ENCODE assay signal across 27 cellular contexts in the genomic region with DNA sequence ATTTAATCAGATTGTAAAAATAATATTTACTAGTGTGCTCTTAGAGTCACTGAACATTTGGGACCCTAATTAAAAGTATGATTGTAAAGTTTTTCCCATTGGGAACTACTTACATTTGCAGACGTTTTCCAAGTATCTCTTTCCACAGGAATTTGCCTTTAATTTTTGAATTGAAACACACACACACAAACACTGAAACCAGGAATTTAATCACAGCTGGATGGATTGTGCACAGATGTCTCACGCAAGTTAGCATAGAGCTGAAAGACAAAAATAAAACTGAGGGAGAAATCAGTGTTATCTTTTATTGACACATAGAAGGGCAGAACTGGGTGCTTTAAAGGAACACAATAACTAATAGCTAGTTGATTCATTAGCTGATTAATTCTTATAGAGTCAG.
"Had no signal": no experiment of that assay in that cellular context is flagged by ENCODE, and none has a peak within 500 bp of the region (broad histone marks: within the 10 kb centered on the region; RNA-seq: fewer than 3 reads in every experiment).

No MANE protein-coding gene starts in this region.

- H3K27ac ChIP-seq: ascending aorta, cardiac muscle cell, Peyer's patch, RWPE1 had no signal

- H3K27me3 ChIP-seq: ascending aorta, cardiac muscle cell, Peyer's patch had no signal

- H3K9me3 Mint-ChIP-seq: activated CD4-positive, alpha-beta T cell treated with anti-CD3 and anti-CD28 coated beads, Interleukin-2, amount 10 ng/mL, durations not matched to agents 7 days and 5 days; activated naive CD8-positive, alpha-beta T cell treated with anti-CD3 and anti-CD28 coated beads, Interleukin-2, amount 10 ng/mL, durations not matched to agents 7 days and 5 days; activated T-cell treated with anti-CD3 and anti-CD28 coated beads, Interleukin-2, amount 50 U/mL, for 24 hours; activated T-helper 2 cell treated with anti-CD3 and anti-CD28 coated beads, Interferon-gamma antibody, Interleukin-2, Interleukin-4, amounts not matched to agents 10 μg/mL and 5 μg/mL and 100 μg/mL, durations not matched to agents 14 hours and 24 hours and 36 hours had no signal

- H3K4me1 Mint-ChIP-seq: activated CD4-positive, alpha-beta T cell treated with anti-CD3 and anti-CD28 coated beads for 36 hours; activated CD4-positive, alpha-beta T cell treated with anti-CD3 and anti-CD28 coated beads, Interleukin-2, amount 10 ng/mL, durations not matched to agents 7 days and 5 days; activated naive CD4-positive, alpha-beta T cell treated with anti-CD3 and anti-CD28 coated beads, Interleukin-2, amount 50 U/mL, for 24 hours; activated naive CD8-positive, alpha-beta T cell treated with anti-CD3 and anti-CD28 coated beads, Interleukin-2, amount 10 ng/mL, durations not matched to agents 7 days and 5 days; central memory CD8-positive, alpha-beta T cell had no signal

- H3K36me3 Mint-ChIP-seq: activated naive CD4-positive, alpha-beta T cell treated with anti-CD3 and anti-CD28 coated beads, Interleukin-2, amount 50 U/mL, for 24 hours; activated naive CD8-positive, alpha-beta T cell treated with anti-CD3 and anti-CD28 coated beads, Interleukin-2, amount 10 ng/mL, durations not matched to agents 7 days and 5 days had no signal

- H3K4me3 ChIP-seq: ascending aorta, cardiac muscle cell, Peyer's patch had no signal

- H3K36me3 ChIP-seq: ascending aorta, cardiac muscle cell, Peyer's patch had no signal

- H3K4me3 Mint-ChIP-seq: activated CD4-positive, alpha-beta T cell treated with anti-CD3 and anti-CD28 coated beads for 36 hours; activated CD4-positive, alpha-beta T cell treated with anti-CD3 and anti-CD28 coated beads, Interleukin-2, amount 10 ng/mL, durations not matched to agents 7 days and 5 days; activated CD8-positive, alpha-beta T cell treated with anti-CD3 and anti-CD28 coated beads, Interleukin-2, amount 10 ng/mL, durations not matched to agents 7 days and 5 days; activated naive CD4-positive, alpha-beta T cell treated with anti-CD3 and anti-CD28 coated beads, Interleukin-2, amount 50 U/mL, for 24 hours; activated naive CD8-positive, alpha-beta T cell treated with anti-CD3 and anti-CD28 coated beads, Interleukin-2, amount 10 ng/mL, durations not matched to agents 7 days and 5 days; activated T-cell treated with anti-CD3 and anti-CD28 coated beads, Interleukin-2, amount 50 U/mL, for 24 hours; central memory CD8-positive, alpha-beta T cell; WTC11 had no signal

- H3K27me3 Mint-ChIP-seq: activated CD4-positive, alpha-beta T cell treated with anti-CD3 and anti-CD28 coated beads for 36 hours; activated CD4-positive, alpha-beta T cell treated with anti-CD3 and anti-CD28 coated beads, Interleukin-2, amount 10 ng/mL, durations not matched to agents 7 days and 5 days; activated naive CD8-positive, alpha-beta T cell treated with anti-CD3 and anti-CD28 coated beads, Interleukin-2, amount 10 ng/mL, durations not matched to agents 7 days and 5 days; activated T-cell treated with anti-CD3 and anti-CD28 coated beads, Interleukin-2, amount 50 U/mL, for 24 hours; central memory CD8-positive, alpha-beta T cell had no signal

- H3K9me3 ChIP-seq: ascending aorta, Peyer's patch had no signal

- H3K27ac Mint-ChIP-seq: activated CD4-positive, alpha-beta T cell treated with anti-CD3 and anti-CD28 coated beads for 36 hours; activated CD4-positive, alpha-beta T cell treated with anti-CD3 and anti-CD28 coated beads, Interleukin-2, amount 10 ng/mL, durations not matched to agents 7 days and 5 days; activated CD8-positive, alpha-beta T cell treated with anti-CD3 and anti-CD28 coated beads, Interleukin-2, amount 10 ng/mL, durations not matched to agents 7 days and 5 days; activated naive CD4-positive, alpha-beta T cell treated with anti-CD3 and anti-CD28 coated beads, Interleukin-2, amount 50 U/mL, for 24 hours; activated naive CD8-positive, alpha-beta T cell treated with anti-CD3 and anti-CD28 coated beads, Interleukin-2, amount 10 ng/mL, durations not matched to agents 7 days and 5 days; activated T-cell treated with anti-CD3 and anti-CD28 coated beads, Interleukin-2, amount 50 U/mL, for 24 hours; activated T-helper 2 cell treated with anti-CD3 and anti-CD28 coated beads, Interferon-gamma antibody, Interleukin-2, Interleukin-4, amounts not matched to agents 10 μg/mL and 5 μg/mL and 100 μg/mL, durations not matched to agents 14 hours and 24 hours and 36 hours; WTC11 had no signal

- DNase-seq: activated CD4-positive, alpha-beta T cell treated with anti-CD3 and anti-CD28 coated beads for 36 hours; activated CD4-positive, alpha-beta T cell treated with anti-CD3 and anti-CD28 coated beads, Interleukin-2, amount 10 ng/mL, durations not matched to agents 7 days and 5 days; activated CD4-positive, alpha-beta T cell treated with anti-CD3 and anti-CD28 coated beads, Interleukin-2, amount 50 U/mL, for 48 hours; activated CD8-positive, alpha-beta T cell treated with anti-CD3 and anti-CD28 coated beads, Interleukin-2, amount 10 ng/mL, durations not matched to agents 7 days and 5 days; activated gamma-delta T cell; activated naive CD4-positive, alpha-beta T cell treated with Interleukin-2 at 50 U/mL for 16 hours; activated naive CD8-positive, alpha-beta T cell treated with anti-CD3 and anti-CD28 coated beads, Interleukin-2, amount 10 ng/mL, durations not matched to agents 7 days and 5 days; activated T-cell treated with anti-CD3 and anti-CD28 coated beads, Interleukin-2, amount 50 U/mL, for 24 hours; amygdala; Karpas-422; KBM-7; NCI-H1105; NCI-H1417 treated with DMSO at 0.1 percent for 48 hours; NCI-H2029; NCI-H345; NCI-H524 treated with DMSO at 0.1 percent for 48 hours; PC-3; Peyer's patch; SW 1271; T1000 had no signal
